ENCODE assay signal across 16 cellular contexts in genomic region chr7:43482679-43483252, GRCh38.
DNase-seq lines count a peak whose midpoint lies in the region; ATAC-seq and TF ChIP-seq lines count a peak whose summit lies in the region.
"Had no signal": no experiment of that assay in that cellular context is flagged by ENCODE, and none has a peak within 500 bp of the region (broad histone marks: within the 10 kb centered on the region; RNA-seq: fewer than 3 reads in every experiment).

No MANE protein-coding gene starts in this region.

- H3K4me3 Mint-ChIP-seq in chondrocyte (ENCODE audit: unreplicated experiment) (no peak overlapping the region), progenitor cell of endocrine pancreas (ENCODE audit: low read depth) (no peak overlapping the region)
- H3K4me3 Mint-ChIP-seq: B cell had no signal

- H3K27ac ChIP-seq in A673 (ENCODE audit: low read depth, low read length, poor library complexity, severe bottlenecking): no peak overlapping the region
- H3K27ac ChIP-seq: Peyer's patch, SK-N-MC had no signal

- H3K36me3 Mint-ChIP-seq in chondrocyte (ENCODE audit: low read depth) (no peaks in the 10 kb centered on the region), progenitor cell of endocrine pancreas (ENCODE audit: insufficient read depth) (no peaks in the 10 kb centered on the region)

- TF ChIP-seq CTCF in chondrocyte (IDR thresholded peaks at IDR 0.05): no peak
- TF ChIP-seq CTCF in progenitor cell of endocrine pancreas (IDR thresholded peaks at IDR 0.05; ENCODE audit: unreplicated experiment): no peak
- TF ChIP-seq CTCF in A673 (conservative IDR thresholded peaks at IDR 0.05; ENCODE audit: low read depth, low read length): no peak

- H3K27me3 ChIP-seq in A673 (replicated peaks; ENCODE audit: insufficient read depth, low read depth, low read length, poor library complexity): no peaks in the 10 kb centered on the region
- H3K27me3 ChIP-seq: Peyer's patch had no signal

- POLR2A ChIA-PET in A673 (lab: Charles Lee; ENCODE audit: low non-redundant PET): no interaction called here

- H3K9me3 ChIP-seq in A673 (ENCODE audit: low read depth, low read length, poor library complexity, severe bottlenecking): no peaks in the 10 kb centered on the region
- H3K9me3 ChIP-seq: Peyer's patch had no signal

- DNase-seq in M059J (ENCODE audit: low read depth) (peak; percentile 8), chondrocyte (ENCODE audit: low spot score) (no peak), kidney tubule cell (ENCODE audit: low spot score) (peak; percentile 19), progenitor cell of endocrine pancreas (ENCODE audit: low spot score, unreplicated experiment) (no peak), A673 (ENCODE audit: low spot score) (no peak)
- DNase-seq: DMS 273 treated with DMSO at 0.1 percent for 48 hours; NCI-H1105 treated with DMSO at 0.1 percent for 48 hours; NCI-H2081 treated with DMSO at 0.1 percent for 48 hours; NCI-H748 treated with DMSO at 0.1 percent for 48 hours; NK-92 treated with Interleukin-12 subunit alpha and Interleukin-12 subunit beta, amount 100 ng/mL, for 24 hours; Peyer's patch; SHP77 had no signal

- BruUV-seq in A673 (replicated peaks; lab: Mats Ljungman, UMichigan): no TSS peak

- H3K36me3 ChIP-seq in A673 (ENCODE audit: insufficient read depth, low read length, poor library complexity, severe bottlenecking): no peaks in the 10 kb centered on the region
- H3K36me3 ChIP-seq: Peyer's patch had no signal

- H3K4me1 ChIP-seq in A673 (ENCODE audit: insufficient read depth, low read length, poor library complexity, severe bottlenecking): no peaks in the 10 kb centered on the region
- H3K4me1 ChIP-seq: Peyer's patch had no signal

- CTCF ChIA-PET in A673 (lab: Charles Lee): no interaction called here

- H3K9me3 Mint-ChIP-seq in chondrocyte (ENCODE audit: low read depth) (no peaks in the 10 kb centered on the region), progenitor cell of endocrine pancreas (ENCODE audit: low read depth) (peaks cover 7% of the 10 kb centered on the region)

- ATAC-seq in HG03139 (IDR thresholded peaks at IDR 0.05; ENCODE audit: unreplicated experiment) (no peak), GM19467 (IDR thresholded peaks at IDR 0.05; ENCODE audit: unreplicated experiment) (no peak)

- intact Hi-C loops in A673 (cut with micrococcal nuclease; ENCODE audit: unreplicated experiment): no loop called here

- no peak overlapping the region for H3K4me3 ChIP-seq in A673 (ENCODE audit: low read depth, low read length, poor library complexity, severe bottlenecking)
- H3K4me3 ChIP-seq: Peyer's patch, SK-N-MC had no signal

- H3K27me3 Mint-ChIP-seq in chondrocyte (ENCODE audit: low read depth): no peaks in the 10 kb centered on the region
- no peaks in the 10 kb centered on the region for H3K27me3 Mint-ChIP-seq in progenitor cell of endocrine pancreas

- peaks cover 33% of the 10 kb centered on the region for H3K4me1 Mint-ChIP-seq in chondrocyte (ENCODE audit: low read depth)
- peaks cover 43% of the 10 kb centered on the region for H3K4me1 Mint-ChIP-seq in progenitor cell of endocrine pancreas (ENCODE audit: low read depth)

- H3K27ac Mint-ChIP-seq in chondrocyte (ENCODE audit: unreplicated experiment): peak overlapping the region; percentile 89
- H3K27ac Mint-ChIP-seq in progenitor cell of endocrine pancreas: peak overlapping the region; percentile 64
- H3K27ac Mint-ChIP-seq: B cell had no signal

Comparison
In these comparisons a context has a peak if more than half of its experiments do, and no peak if none do; other contexts are left out.
1. DNase-seq: peak in M059J (single experiment) and kidney tubule cell (single experiment); none in chondrocyte (single experiment), progenitor cell of endocrine pancreas (single experiment) and A673 (single experiment).